In genomic region chr3:72702997-72703396, GRCh38 we compare ENCODE assay signal across 13 cellular contexts.
DNase-seq lines count a peak whose midpoint lies in the region; ATAC-seq, FAIRE-seq and TF ChIP-seq lines count a peak whose summit lies in the region.
"Had no signal": no experiment of that assay in that cellular context is flagged by ENCODE, and none has a peak within 500 bp of the region (broad histone marks: within the 10 kb centered on the region; RNA-seq: fewer than 3 reads in every experiment).

No MANE protein-coding gene starts in this region.

- TF ChIP-seq RAD21 in HepG2 (CRISPR knock-in tag; IDR thresholded peaks at IDR 0.05) (no peak), GM12878 (IDR thresholded peaks at IDR 0.05; ENCODE audit: insufficient read depth, low read depth, low read length) (no peak)

- H3K4ac ChIP-seq in neuronal stem cell (ENCODE audit: low read length), result no peak overlapping the region

- H3K4me2 ChIP-seq in HepG2 (ENCODE audit: low read depth, low read length) (no peak overlapping the region), GM12878 (ENCODE audit: control insufficient read depth, insufficient read depth) (no peak overlapping the region), neuronal stem cell (ENCODE audit: insufficient read depth, low read length, poor library complexity, severe bottlenecking) (no peak overlapping the region), GM23248 (ENCODE audit: unreplicated experiment) (no peak overlapping the region)
- H3K4me2 ChIP-seq: BLaER1 treated with 17β-estradiol and CSF1 and Interleukin-3, amounts not matched to agents 10 nM and 100 nM had no signal

- BruUV-seq in HepG2 (replicated peaks; lab: Mats Ljungman, UMichigan), result no TSS peak
- BruUV-seq in GM12878 (replicated peaks; lab: Mats Ljungman, UMichigan), result no TSS peak

- ATAC-seq in HepG2 (no peak), right lobe of liver (no peak), GM12878 (peak; percentile 47; the same call in 2 of the 3 replicates), HG02870 (IDR thresholded peaks at IDR 0.05; ENCODE audit: unreplicated experiment) (no peak)
- ATAC-seq: CD8-positive, alpha-beta T cell had no signal

- no peaks in the 10 kb centered on the region for H3K9me2 ChIP-seq in GM23248 (ENCODE audit: insufficient read depth)

- no peak overlapping the region for H3K27ac ChIP-seq in HepG2 (ENCODE audit: extremely low read length, insufficient read depth, low read length)
- H3K27ac ChIP-seq in right lobe of liver, result no peak overlapping the region
- H3K27ac ChIP-seq in GM12878 (ENCODE audit: control insufficient read depth, insufficient read depth), result no peak overlapping the region
- no peak overlapping the region for H3K27ac ChIP-seq in neuronal stem cell (replicated peaks; ENCODE audit: low read length)
- H3K27ac ChIP-seq in GM23248, result no peak overlapping the region
- H3K27ac ChIP-seq: BLaER1 treated with 17β-estradiol and CSF1 and Interleukin-3, amounts not matched to agents 10 nM and 100 nM had no signal

- H3K23ac ChIP-seq in neuronal stem cell (ENCODE audit: low read depth, low read length, poor library complexity), result no peak overlapping the region

- peak overlapping the region; percentile 26 for H4K91ac ChIP-seq in neuronal stem cell (ENCODE audit: low read depth, low read length, poor library complexity)

- H3K79me1 ChIP-seq in neuronal stem cell (ENCODE audit: low read depth, low read length), result no peaks in the 10 kb centered on the region

- H3K27me3 ChIP-seq in HepG2 (ENCODE audit: control insufficient read depth in 1 of 2, insufficient read depth in 2 of 2, low read length in 2 of 2) (no peaks in the 10 kb centered on the region), right lobe of liver (no peaks in the 10 kb centered on the region), GM12878 (replicated peaks in 1 of 2; ENCODE audit: control insufficient read depth in 2 of 2, insufficient read depth in 2 of 2, low read length in 1 of 2) (no peaks in the 10 kb centered on the region; a peak in 1 of 4 replicates), neuronal stem cell (ENCODE audit: control insufficient read depth in 3 of 3, insufficient read depth in 3 of 3, low read depth in 1 of 3, low read length in 3 of 3) (peaks cover 0 to 8% (median 0%) of the 10 kb centered on the region in 3 experiments), GM23248 (replicated peaks; ENCODE audit: insufficient read depth) (no peaks in the 10 kb centered on the region)
- H3K27me3 ChIP-seq: BLaER1 treated with 17β-estradiol and CSF1 and Interleukin-3, amounts not matched to agents 10 nM and 100 nM had no signal

- FAIRE-seq in HepG2 (lab: Jason Lieb, UNC), result no peak
- peak; percentile 23 for FAIRE-seq in GM12878 (lab: Jason Lieb, UNC)
- FAIRE-seq: GM12892 had no signal

- no peak overlapping the region for H3K18ac ChIP-seq in neuronal stem cell (ENCODE audit: low read length)

- TF ChIP-seq CTCF in HepG2 (CRISPR knock-in tag; IDR thresholded peaks at IDR 0.05), result no peak
- TF ChIP-seq CTCF in right lobe of liver (IDR thresholded peaks at IDR 0.05), result no peak
- no peak for TF ChIP-seq CTCF in GM12878 (IDR thresholded peaks at IDR 0.05 in 2 of 3, conservative IDR thresholded peaks at IDR 0.05 in 1 of 3; ENCODE audit: control insufficient read depth in 2 of 3, extremely low read depth in 1 of 3, insufficient read depth in 1 of 3, low read depth in 3 of 3, low read length in 3 of 3)

- no peaks in the 10 kb centered on the region for H3F3A ChIP-seq in GM23248 (ENCODE audit: insufficient read depth)

- no peak for DNase-seq in HepG2 (ENCODE audit: low spot score)
- no peak for DNase-seq in right lobe of liver
- no peak for DNase-seq in GM12878 (ENCODE audit: low read depth, low spot score)
- DNase-seq in neuronal stem cell (ENCODE audit: low spot score), result no peak
- DNase-seq in GM23248, result no peak
- DNase-seq: Calu3; CD8-positive, alpha-beta T cell; DMS79 treated with DMSO at 0.1 percent for 48 hours; GF-D8 had no signal

- no peak overlapping the region for H3K14ac ChIP-seq in neuronal stem cell (ENCODE audit: low read length)

- no peak overlapping the region for H3K9ac ChIP-seq in HepG2 (ENCODE audit: insufficient read depth, low read depth, low read length)
- no peak overlapping the region for H3K9ac ChIP-seq in GM12878 (ENCODE audit: control insufficient read depth, insufficient read depth, low read length)
- no peak overlapping the region for H3K9ac ChIP-seq in neuronal stem cell (ENCODE audit: low read depth, low read length, poor library complexity)
- no peak overlapping the region for H3K9ac ChIP-seq in GM23248
- H3K9ac ChIP-seq: BLaER1 treated with 17β-estradiol and CSF1 and Interleukin-3, amounts not matched to agents 10 nM and 100 nM had no signal

- no peak for TF ChIP-seq POLR2A in HepG2 (IDR thresholded peaks at IDR 0.05; ENCODE audit: insufficient read depth in 1 of 2, low read depth in 2 of 2, low read length in 2 of 2)
- no peak for TF ChIP-seq POLR2A in right lobe of liver (IDR thresholded peaks at IDR 0.05)
- TF ChIP-seq POLR2A in GM12878 (IDR thresholded peaks at IDR 0.05; ENCODE audit: low read depth, low read length), result no peak

- no peak overlapping the region for H2BK12ac ChIP-seq in neuronal stem cell (ENCODE audit: low read length)

- TF ChIP-seq EP300 in HepG2 (IDR thresholded peaks at IDR 0.05; ENCODE audit: low read depth in 2 of 2, low read length in 2 of 2) (no peak), HepG2 (CRISPR knock-in tag; IDR thresholded peaks at IDR 0.05; ENCODE audit: borderline replicate concordance) (no peak), GM12878 (IDR thresholded peaks at IDR 0.05; ENCODE audit: borderline replicate concordance in 1 of 2, control insufficient read depth in 1 of 2, low read depth in 2 of 2, low read length in 2 of 2) (no peak)

- H3K4me3 ChIP-seq in HepG2 (replicated peaks in 1 of 3; ENCODE audit: insufficient read depth in 1 of 3, low read depth in 2 of 3, low read length in 3 of 3) (no peak overlapping the region), right lobe of liver (no peak overlapping the region), GM12878 (no peak overlapping the region), neuronal stem cell (ENCODE audit: low read length in 2 of 2) (no peak overlapping the region), GM23248 (no peak overlapping the region)
- H3K4me3 ChIP-seq: BLaER1 treated with 17β-estradiol and CSF1 and Interleukin-3, amounts not matched to agents 10 nM and 100 nM; HAP-1 had no signal

- H4K8ac ChIP-seq in neuronal stem cell (ENCODE audit: low read depth, low read length), result no peak overlapping the region

- intact Hi-C loops in HepG2 (cut with micrococcal nuclease; ENCODE audit: unreplicated experiment) (no loop called here), right lobe of liver (cut with DNase I) (no loop called here), GM12878 (cut with micrococcal nuclease; ENCODE audit: unreplicated experiment) (no loop called here)

- H2AFZ ChIP-seq in HepG2 (ENCODE audit: low read length) (no peak overlapping the region), GM12878 (ENCODE audit: control insufficient read depth, low read depth, low read length) (no peak overlapping the region), neuronal stem cell (ENCODE audit: low read length) (no peak overlapping the region), GM23248 (no peak overlapping the region)

- RAD21 ChIA-PET in GM12878 (lab: Charles Lee; ENCODE audit: unreplicated experiment), result no interaction called here

- 56% methylated on average over 4 of the region's 4 CpGs for WGBS in HepG2 (ENCODE audit: low lambda C conversion rate)
- 82% methylated on average over 4 of the region's 4 CpGs for WGBS in right lobe of liver (ENCODE audit: insufficient coverage, low coverage, low lambda C conversion rate, missing lambda C conversion rate)
- WGBS in GM12878 (ENCODE audit: insufficient coverage, insufficient replicate concordance, low lambda C conversion rate, missing lambda C conversion rate), result 6% methylated on average over 4 of the region's 4 CpGs
- WGBS in neuronal stem cell (ENCODE audit: extremely low coverage in 2 of 2, insufficient read length in 2 of 2, insufficient replicate concordance in 1 of 2), 2 donors, result no CpG with 5 or more reads among the region's 4 CpGs
- WGBS in GM23248 (ENCODE audit: low coverage in 1 of 2, low lambda C conversion rate in 2 of 2, missing lambda C conversion rate in 2 of 2), 2 experiments, result 69 to 70% methylated on average over 4 of the region's 4 CpGs

- SMC1A ChIA-PET in GM12878 (lab: Charles Lee; ENCODE audit: uncharacterized antibody, unreplicated experiment), result interaction anchor here (1.2 kb wide), 1 partner anchor 12 kb away, joined by 3 read pairs; no protein-coding TSS in a partner anchor

- H3K79me2 ChIP-seq in HepG2 (ENCODE audit: insufficient read depth, low read length), result no peaks in the 10 kb centered on the region
- no peaks in the 10 kb centered on the region for H3K79me2 ChIP-seq in GM12878 (ENCODE audit: control insufficient read depth, insufficient read depth, low read length)
- H3K79me2 ChIP-seq in GM23248 (ENCODE audit: insufficient read depth), result no peaks in the 10 kb centered on the region

- POLR2A ChIA-PET in HepG2 (lab: Yijun Ruan, JAX) (no interaction called here), GM12878 (lab: Charles Lee) (interaction anchor here (0.6 kb wide), 1 partner anchor 830 kb away, joined by 4 read pairs; no protein-coding TSS in a partner anchor)

- H3K9me3 ChIP-seq in HepG2 (ENCODE audit: low read length) (no peaks in the 10 kb centered on the region), right lobe of liver (no peaks in the 10 kb centered on the region), GM12878 (replicated peaks; ENCODE audit: control insufficient read depth, insufficient read depth, low read length) (no peaks in the 10 kb centered on the region), neuronal stem cell (replicated peaks in 1 of 2; ENCODE audit: control insufficient read depth in 2 of 2, insufficient read depth in 1 of 2, low read depth in 1 of 2, low read length in 2 of 2) (no peaks in the 10 kb centered on the region), GM23248 (ENCODE audit: low read depth) (no peaks in the 10 kb centered on the region)
- H3K9me3 ChIP-seq: BLaER1 treated with 17β-estradiol and CSF1 and Interleukin-3, amounts not matched to agents 10 nM and 100 nM; HAP-1 had no signal

- H2BK120ac ChIP-seq in neuronal stem cell (ENCODE audit: low read depth, low read length), result no peak overlapping the region

- peaks cover 21% of the 10 kb centered on the region for H3K4me1 ChIP-seq in HepG2 (ENCODE audit: insufficient read depth, low read length)
- no peaks in the 10 kb centered on the region for H3K4me1 ChIP-seq in right lobe of liver
- no peaks in the 10 kb centered on the region for H3K4me1 ChIP-seq in GM12878 (ENCODE audit: control insufficient read depth, insufficient read depth, low read length)
- H3K4me1 ChIP-seq in neuronal stem cell (ENCODE audit: control insufficient read depth in 2 of 2, insufficient read depth in 1 of 2, low read depth in 1 of 2, low read length in 2 of 2), result peaks cover 0 to 2% of the 10 kb centered on the region in 2 donors
- H3K4me1 ChIP-seq in GM23248 (ENCODE audit: insufficient read depth), result no peaks in the 10 kb centered on the region
- H3K4me1 ChIP-seq: BLaER1 treated with 17β-estradiol and CSF1 and Interleukin-3, amounts not matched to agents 10 nM and 100 nM; HAP-1 had no signal

- H3K36me3 ChIP-seq in HepG2 (replicated peaks in 1 of 2; ENCODE audit: control insufficient read depth in 1 of 2, insufficient read depth in 2 of 2, low read length in 2 of 2), result no peaks in the 10 kb centered on the region
- H3K36me3 ChIP-seq in right lobe of liver, result no peaks in the 10 kb centered on the region
- no peaks in the 10 kb centered on the region for H3K36me3 ChIP-seq in GM12878 (ENCODE audit: control insufficient read depth in 2 of 2, insufficient read depth in 2 of 2, low read length in 1 of 2)
- no peaks in the 10 kb centered on the region for H3K36me3 ChIP-seq in neuronal stem cell (replicated peaks in 1 of 2; ENCODE audit: control insufficient read depth in 2 of 2, insufficient read depth in 2 of 2, low read length in 2 of 2)
- no peaks in the 10 kb centered on the region for H3K36me3 ChIP-seq in GM23248 (ENCODE audit: low read depth)
- H3K36me3 ChIP-seq: BLaER1 treated with 17β-estradiol and CSF1 and Interleukin-3, amounts not matched to agents 10 nM and 100 nM; HAP-1 had no signal

- H2AK5ac ChIP-seq in neuronal stem cell (ENCODE audit: low read depth, low read length), result no peak overlapping the region

- H2BK5ac ChIP-seq in neuronal stem cell (ENCODE audit: low read length), result no peak overlapping the region

- CTCF ChIA-PET in HepG2 (lab: Yijun Ruan, JAX; ENCODE audit: low intra/inter-chr PET ratio, low total read pairs), result no interaction called here
- CTCF ChIA-PET in GM12878 (lab: Yijun Ruan, JAX), result interaction anchor here (0.6 kb wide), 1 partner anchor 476 kb away, joined by 3 read pairs; no protein-coding TSS in a partner anchor

- H4K20me1 ChIP-seq in HepG2 (ENCODE audit: insufficient read depth, low read length), result no peaks in the 10 kb centered on the region
- H4K20me1 ChIP-seq in GM12878 (ENCODE audit: control insufficient read depth, insufficient read depth), result no peaks in the 10 kb centered on the region
- H4K20me1 ChIP-seq in GM23248 (ENCODE audit: insufficient read depth), result no peaks in the 10 kb centered on the region
- H4K20me1 ChIP-seq: BLaER1 treated with 17β-estradiol and CSF1 and Interleukin-3, amounts not matched to agents 10 nM and 100 nM had no signal

- H2BK15ac ChIP-seq in neuronal stem cell (ENCODE audit: low read length), result no peak overlapping the region

- in situ Hi-C loops in HepG2 (cut with HindIII; ENCODE audit: extremely low pct_ligation_motif_present, low pct_unique_long_range_greater_than_20kb) (no loop called here), GM12878 (cut with MboI) (no loop called here), GM23248 (cut with MboI) (no loop called here)
